Comparison of ENCODE assay signal across 8 cellular contexts in the genomic region with DNA sequence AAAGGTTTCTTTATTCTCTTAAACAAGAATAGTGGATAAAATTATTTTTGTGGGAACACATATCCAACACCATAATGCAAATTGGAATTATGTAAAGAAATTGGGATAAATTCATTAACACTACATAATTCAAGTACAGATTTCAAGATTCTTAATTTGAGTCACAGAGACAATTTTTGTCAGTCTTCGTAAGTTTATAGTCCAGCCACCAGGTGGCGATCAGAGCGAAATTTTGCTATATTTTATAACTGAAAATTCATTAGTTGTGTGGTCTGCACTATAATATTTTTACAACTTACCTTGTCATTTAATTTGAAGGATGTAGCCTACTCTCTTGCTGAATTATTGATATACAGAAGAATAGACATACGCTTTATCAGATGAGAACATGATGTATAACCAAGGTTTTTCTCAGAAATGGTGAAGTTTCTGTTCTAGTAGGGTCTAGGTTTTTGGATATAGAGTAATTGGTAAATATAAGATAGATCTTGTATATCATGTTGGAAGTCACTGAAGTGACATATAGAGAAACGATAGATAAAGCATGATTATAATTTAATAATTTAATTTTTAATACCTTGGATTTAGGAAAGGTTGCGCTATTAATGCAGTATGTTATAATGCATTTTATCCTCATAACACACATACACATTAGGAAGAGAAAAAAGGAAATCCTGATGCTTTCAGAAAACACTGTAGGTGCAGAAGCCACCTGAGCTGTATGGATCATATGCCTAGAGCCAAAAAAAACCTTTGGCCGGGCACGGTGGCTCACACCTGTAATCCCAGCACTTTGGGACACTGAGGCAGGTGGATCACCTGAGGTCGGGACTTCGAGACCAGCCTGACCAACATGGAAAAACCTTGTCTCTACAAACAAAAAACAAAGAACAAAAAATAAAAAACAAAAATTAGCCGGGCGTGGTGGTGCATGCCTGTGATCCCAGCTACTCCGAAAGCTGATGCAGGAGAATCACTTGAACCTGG. TPM values are rescaled to one million over a fixed set of nuclear protein-coding genes. Genes with fewer than 3 reads are reported as not detected.
DNase-seq lines count a peak whose midpoint lies in the region; ATAC-seq, FAIRE-seq and TF ChIP-seq lines count a peak whose summit lies in the region.

No MANE protein-coding gene starts in this region.

- RAD21 ChIA-PET in GM12878 (lab: Charles Lee; ENCODE audit: unreplicated experiment) = interaction anchor here (1.4 kb wide), 1 partner anchor 358 kb away, joined by 5 read pairs; no protein-coding TSS in a partner anchor

- no peaks in the 10 kb centered on the region for H3K36me3 ChIP-seq in GM12878 (ENCODE audit: control insufficient read depth in 2 of 2, insufficient read depth in 2 of 2, low read length in 1 of 2)

- in situ Hi-C loops in GM12878 (cut with MboI) = loop anchor here (5.0 kb wide), 1 partner anchor 358 kb away; no protein-coding TSS in a partner anchor

- BruUV-seq in GM12878 (replicated peaks; lab: Mats Ljungman, UMichigan) = no TSS peak

- DNase-seq in NCI-H2081 (lab: John Stamatoyannopoulos, UW) = peak; percentile 23 to 43
- no peak for DNase-seq in NCI-H2081 treated with DMSO at 0.1 percent for 48 hours (lab: John Stamatoyannopoulos, UW)
- DNase-seq in RPMI7951 (ENCODE audit: low read depth) = peak; percentile 29
- no peak for DNase-seq in GM12878 (ENCODE audit: low read depth, low spot score)
- peak; percentile 44 for DNase-seq in left kidney (ENCODE audit: low read depth, low spot score)
- DNase-seq in stimulated activated CD8-positive, alpha-beta memory T cell treated with anti-CD3 and anti-CD28 coated beads, Interleukin-7, amount 100 ng/mL, for 4 hours (ENCODE audit: low read depth in 2 of 2) = peak; percentile 0 to 12

- POLR2A ChIA-PET in GM12878 (lab: Charles Lee) = no interaction called here

- SMC1A ChIA-PET in GM12878 (lab: Charles Lee; ENCODE audit: uncharacterized antibody, unreplicated experiment) = interaction anchor here (1.8 to 2.6 kb wide), 2 partner anchors 108 to 358 kb away, joined by 5 to 11 read pairs; no protein-coding TSS in a partner anchor

- H2AFZ ChIP-seq in GM12878 (ENCODE audit: control insufficient read depth, low read depth, low read length) = no peak overlapping the region

- CTCF ChIA-PET in GM12878 (lab: Yijun Ruan, JAX) = interaction anchor here (1.0 to 2.5 kb wide), 4 partner anchors 154 to 383 kb away, joined by 3 to 15 read pairs (median 5); no protein-coding TSS in a partner anchor

- no peaks in the 10 kb centered on the region for H3K79me2 ChIP-seq in GM12878 (ENCODE audit: control insufficient read depth, insufficient read depth, low read length)

- H3K4me3 ChIP-seq in GM12878 = no peak overlapping the region

- no peaks in the 10 kb centered on the region for H3K9me3 ChIP-seq in GM12878 (replicated peaks; ENCODE audit: control insufficient read depth, insufficient read depth, low read length)

- FAIRE-seq in GM12878 (lab: Jason Lieb, UNC) = no peak

- TF ChIP-seq POLR2A in GM12878 (IDR thresholded peaks at IDR 0.05; ENCODE audit: low read depth, low read length) = no peak

- no peak overlapping the region for H3K4me2 ChIP-seq in GM12878 (ENCODE audit: control insufficient read depth, insufficient read depth)

- H4K20me1 ChIP-seq in GM12878 (ENCODE audit: control insufficient read depth, insufficient read depth) = no peaks in the 10 kb centered on the region

- H3K27me3 ChIP-seq in GM12878 (replicated peaks in 1 of 2; ENCODE audit: control insufficient read depth in 2 of 2, insufficient read depth in 2 of 2, low read length in 1 of 2) = no peaks in the 10 kb centered on the region

- ATAC-seq in HG02981 (IDR thresholded peaks at IDR 0.05; ENCODE audit: unreplicated experiment) (peak; percentile 62), GM12878 (peak; percentile 44; the same call in 1 of the 3 replicates), HG03039 (IDR thresholded peaks at IDR 0.05; ENCODE audit: unreplicated experiment) (no peak)

- TF ChIP-seq EP300 in GM12878 (IDR thresholded peaks at IDR 0.05; ENCODE audit: borderline replicate concordance in 1 of 2, control insufficient read depth in 1 of 2, low read depth in 2 of 2, low read length in 2 of 2) = no peak

- H3K27ac ChIP-seq in GM12878 (ENCODE audit: control insufficient read depth, insufficient read depth) = no peak overlapping the region

- 44% methylated on average over 13 of the region's 13 CpGs for WGBS in GM12878 (ENCODE audit: insufficient coverage, insufficient replicate concordance, low lambda C conversion rate, missing lambda C conversion rate)

- TF ChIP-seq RAD21 in GM12878 (IDR thresholded peaks at IDR 0.05; ENCODE audit: insufficient read depth, low read depth, low read length) = peak; percentile 53

- H3K4me1 ChIP-seq in GM12878 (ENCODE audit: control insufficient read depth, insufficient read depth, low read length) = no peaks in the 10 kb centered on the region

- intact Hi-C loops in GM12878 (cut with micrococcal nuclease; ENCODE audit: unreplicated experiment) = loop anchor here (1.0 to 5.0 kb wide), 3 partner anchors 108 to 421 kb away; no protein-coding TSS in a partner anchor

- H3K9ac ChIP-seq in GM12878 (ENCODE audit: control insufficient read depth, insufficient read depth, low read length) = no peak overlapping the region

- TF ChIP-seq CTCF in GM12878 (IDR thresholded peaks at IDR 0.05 in 2 of 3, conservative IDR thresholded peaks at IDR 0.05 in 1 of 3; ENCODE audit: control insufficient read depth in 2 of 3, extremely low read depth in 1 of 3, insufficient read depth in 1 of 3, low read depth in 3 of 3, low read length in 3 of 3) = peak; percentile 47 to 51 (median 50); a peak in 5 of 6 replicates

TF ChIP-seq in GM12878, 131 proteins besides CTCF, POLR2A, EP300 and RAD21 (continues in another document):
- TF ChIP-seq ZNF384 (IDR thresholded peaks at IDR 0.05; ENCODE audit: borderline replicate concordance, low read depth, low read length) = no peak

RNA-seq across cellular contexts. Expression of a gene that starts 31.7 kb away (rescaled TPM):
- total RNA-seq in RPMI7951 (2014; rRNA removed; shearing (Covaris generic)) = 3.8 and 7.3 TPM in 2 replicates
- not detected in 2 replicates for total RNA-seq in GM12878 (2013; cell fraction: nucleolus; rRNA removed)
- total RNA-seq in GM12878 (2014; rRNA removed) = not detected in 2 replicates
- not detected in 2 replicates for total RNA-seq in GM12878 (2014; rRNA removed; fragmentation: Illumina TruSeq; extraction: Trizol)
- not detected in 2 replicates for total RNA-seq in GM12878 (2021)
- not detected for polyA plus RNA-seq in GM12878 (2011; ENCODE audit: low read depth)
- not detected in 2 replicates for polyA plus RNA-seq in GM12878 (2011; rRNA removed)
- not detected in 2 replicates for polyA plus RNA-seq in GM12878 (2011; cell fraction: cytosol; rRNA removed)
- polyA plus RNA-seq in GM12878 (2011; cell fraction: nucleus; rRNA removed) = not detected in 2 replicates
- not detected in 2 replicates for polyA plus RNA-seq in GM12878 (2012)
- polyA plus RNA-seq in GM12878 (2014; fragmentation: Illumina TruSeq; extraction: Trizol) = not detected in 2 replicates
- under 1 TPM in 1 of 2 experiments, not detected in 1; 0.02 TPM for polyA plus RNA-seq in GM12878 (2014; fragmentation: Nextera tagmentation; extraction: Ambion mirVana)
- polyA plus RNA-seq in GM12878 (2014; rRNA removed) = not detected in 2 replicates
- polyA plus RNA-seq in GM12878 (2016; fragmentation: Nextera tagmentation; extraction: Ambion mirVana) = not detected
- polyA minus RNA-seq in GM12878 (2011; rRNA and poly(A)+ RNA removed) = not detected in 2 replicates
- 1.0 TPM in 1 of 2 replicates, not detected in the other for polyA minus RNA-seq in GM12878 (2011; cell fraction: cytosol; rRNA and poly(A)+ RNA removed)
- polyA minus RNA-seq in GM12878 (2011; cell fraction: nucleus; rRNA and poly(A)+ RNA removed) = not detected in 2 replicates

RNA-seq across cellular contexts. Expression of a gene that starts 58.2 kb away (rescaled TPM):
- total RNA-seq in RPMI7951 (2014; rRNA removed; shearing (Covaris generic)) = 171 and 221 TPM in 2 replicates
- not detected in 2 replicates for total RNA-seq in GM12878 (2013; cell fraction: nucleolus; rRNA removed)
- total RNA-seq in GM12878 (2014; rRNA removed) (0.06 TPM in 1 of 2 replicates, not detected in the other), GM12878 (2014; rRNA removed; fragmentation: Illumina TruSeq; extraction: Trizol) (not detected in 2 replicates), GM12878 (2021) (0.21 and 0.56 TPM in 2 replicates)
- 0.33 TPM for polyA plus RNA-seq in GM12878 (2011; ENCODE audit: low read depth)
- polyA plus RNA-seq in GM12878 (2011; rRNA removed) (0.45 and 0.72 TPM in 2 replicates), GM12878 (2014; fragmentation: Illumina TruSeq; extraction: Trizol) (0.03 TPM in 1 of 2 replicates, not detected in the other), GM12878 (2014; fragmentation: Nextera tagmentation; extraction: Ambion mirVana) (not detected), GM12878 (2014; rRNA removed) (not detected in 2 replicates), GM12878 (2016; fragmentation: Nextera tagmentation; extraction: Ambion mirVana) (under 1 TPM; 0.25 to 0.40 TPM)
- polyA plus RNA-seq in GM12878 (2011; cell fraction: cytosol; rRNA removed) = 0.18 and 0.20 TPM in 2 replicates
- 0.15 and 0.18 TPM in 2 replicates for polyA plus RNA-seq in GM12878 (2011; cell fraction: nucleus; rRNA removed)
- 0.32 and 0.39 TPM in 2 replicates for polyA plus RNA-seq in GM12878 (2012)
- polyA minus RNA-seq in GM12878 (2011; rRNA and poly(A)+ RNA removed) = 0.37 TPM in 1 of 2 replicates, not detected in the other
- not detected in 2 replicates for polyA minus RNA-seq in GM12878 (2011; cell fraction: cytosol; rRNA and poly(A)+ RNA removed)
- 0.24 and 0.29 TPM in 2 replicates for polyA minus RNA-seq in GM12878 (2011; cell fraction: nucleus; rRNA and poly(A)+ RNA removed)

Comparison
In these comparisons a context has a peak if more than half of its experiments do, and no peak if none do; other contexts are left out.
1. DNase-seq: peak in NCI-H2081 (2 of 2), RPMI7951 (single experiment), left kidney (single experiment) and stimulated activated CD8-positive, alpha-beta memory T cell treated with anti-CD3 and anti-CD28 coated beads, Interleukin-7, amount 100 ng/mL, for 4 hours (2 of 2); none in NCI-H2081 treated with DMSO at 0.1 percent for 48 hours (single experiment) and GM12878 (single experiment).
2. RNA of a gene that starts 58.2 kb away (total RNA-seq): 171 to 221 TPM in RPMI7951; 0.06 to 0.56 TPM in GM12878; every median in the first group is over 100 times any median in the second.